Comparison of ENCODE assay signal across 4 cellular contexts in the genomic region with DNA sequence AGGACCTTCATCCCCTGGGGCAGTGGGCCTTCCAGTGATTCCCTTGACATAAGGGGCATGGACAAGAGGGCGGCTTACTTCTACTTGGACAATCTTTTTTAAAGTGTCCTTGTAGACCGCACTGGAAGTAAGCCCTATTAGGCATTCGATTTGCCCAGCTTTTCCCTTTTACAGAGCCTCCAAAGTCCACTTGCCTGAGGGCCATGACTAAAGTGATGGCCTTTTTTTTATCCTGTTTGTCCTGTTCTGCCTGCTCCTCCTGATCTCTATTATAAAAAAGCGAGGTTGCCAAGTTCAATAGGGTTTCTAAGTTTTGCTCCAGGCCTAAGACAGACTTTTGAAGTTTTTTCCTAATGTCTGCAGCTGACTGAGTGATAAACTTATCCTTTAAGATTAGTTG. TPM values are rescaled to one million over a fixed set of nuclear protein-coding genes. Genes with fewer than 3 reads are reported as not detected.
"Had no signal": no experiment of that assay in that cellular context is flagged by ENCODE, and none has a peak within 500 bp of the region (broad histone marks: within the 10 kb centered on the region; RNA-seq: fewer than 3 reads in every experiment).

No MANE protein-coding gene starts in this region.

RNA-seq across cellular contexts. Expression of a gene that starts 2.4 kb away (rescaled TPM):
- total RNA-seq: HepG2, IMR-90, MCF 10A, OCI-LY7 had no signal
- polyA plus RNA-seq: HepG2, IMR-90 had no signal
